Comparison of ENCODE assay signal across 8 cellular contexts in the genomic region with DNA sequence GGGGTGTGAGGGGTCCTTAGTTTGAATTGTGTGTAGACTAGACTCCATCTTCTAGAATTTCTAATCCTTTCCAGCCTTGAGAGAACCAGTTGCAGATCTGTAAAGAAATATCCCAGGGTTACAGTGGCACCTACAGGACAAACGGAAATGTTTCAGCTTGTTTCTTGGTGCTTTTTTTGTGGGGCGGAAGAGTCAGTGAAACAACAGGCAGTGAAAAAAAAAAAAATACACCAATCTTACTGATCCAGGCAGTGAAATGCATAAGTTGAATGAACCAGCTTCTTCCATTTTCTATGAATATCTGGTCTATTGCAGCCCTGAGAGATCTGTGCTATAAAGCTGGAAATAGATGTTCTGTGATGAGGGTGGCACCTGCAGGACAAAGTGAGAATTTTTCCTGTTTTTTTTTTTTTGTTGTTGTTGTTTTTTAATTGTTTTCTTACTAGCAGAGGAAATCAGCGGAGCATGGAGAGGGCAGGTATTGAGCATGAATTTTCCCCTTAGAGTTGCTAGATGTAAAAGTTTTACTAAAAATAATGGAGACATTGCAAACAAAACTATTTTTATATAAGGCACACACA.
DNase-seq lines count a peak whose midpoint lies in the region; ATAC-seq, FAIRE-seq and TF ChIP-seq lines count a peak whose summit lies in the region.

No MANE protein-coding gene starts in this region.

- FAIRE-seq in G401.6 (lab: Jason Lieb, UNC): peak; percentile 90
- FAIRE-seq in endometrium (lab: Jason Lieb, UNC): peak; percentile 85

- no peak overlapping the region for H3K4ac ChIP-seq in mesenchymal stem cell (ENCODE audit: low read depth in 1 of 2, low read length in 2 of 2)

- H3F3A ChIP-seq in PC-3 (ENCODE audit: low read length, unreplicated experiment): no peaks in the 10 kb centered on the region

- H2BK5ac ChIP-seq in mesenchymal stem cell (ENCODE audit: low read depth, low read length, poor library complexity, severe bottlenecking): no peak overlapping the region

- H3K79me1 ChIP-seq in mesenchymal stem cell (replicated peaks; ENCODE audit: low read length, poor library complexity, severe bottlenecking): no peaks in the 10 kb centered on the region

- no peaks in the 10 kb centered on the region for H3K9me3 ChIP-seq in PC-3 (ENCODE audit: low read length)
- H3K9me3 ChIP-seq in mesenchymal stem cell (ENCODE audit: control insufficient read depth, low read length): no peaks in the 10 kb centered on the region

- H3K27ac Mint-ChIP-seq in activated T-helper 1 cell treated with anti-CD3 and anti-CD28 coated beads, Interleukin-12 subunit alpha, Interleukin-12 subunit beta, Interleukin-2, Interleukin-4 antibody, amounts not matched to agents 30 ng/mL and 10 ng/mL and 1 ng/mL, durations not matched to agents 14 hours and 24 hours and 36 hours: no peak overlapping the region

- intact Hi-C loops in PC-3 (cut with micrococcal nuclease): no loop called here
- intact Hi-C loops in activated T-helper 1 cell treated with anti-CD3 and anti-CD28 coated beads, Interleukin-12 subunit alpha, Interleukin-12 subunit beta, Interleukin-2, Interleukin-4 antibody, amounts not matched to agents 30 ng/mL and 10 ng/mL and 1 ng/mL, durations not matched to agents 14 hours and 24 hours and 36 hours (cut with micrococcal nuclease): loop anchor here (1.0 kb wide), 2 partner anchors 163 to 179 kb away; no protein-coding TSS in a partner anchor

- H3K36me3 Mint-ChIP-seq in activated T-helper 1 cell treated with anti-CD3 and anti-CD28 coated beads, Interleukin-12 subunit alpha, Interleukin-12 subunit beta, Interleukin-2, Interleukin-4 antibody, amounts not matched to agents 30 ng/mL and 10 ng/mL and 1 ng/mL, durations not matched to agents 14 hours and 24 hours and 36 hours (ENCODE audit: low read depth): no peaks in the 10 kb centered on the region

- no peaks in the 10 kb centered on the region for H4K20me1 ChIP-seq in PC-3 (ENCODE audit: low read length)

- WGBS in mesenchymal stem cell: 0% methylated on average over 1 of the region's 3 CpGs

- H3K9me2 ChIP-seq in PC-3 (replicated peaks; ENCODE audit: low read length): no peaks in the 10 kb centered on the region

- H3K9me3 Mint-ChIP-seq in activated T-helper 1 cell treated with anti-CD3 and anti-CD28 coated beads, Interleukin-12 subunit alpha, Interleukin-12 subunit beta, Interleukin-2, Interleukin-4 antibody, amounts not matched to agents 30 ng/mL and 10 ng/mL and 1 ng/mL, durations not matched to agents 14 hours and 24 hours and 36 hours: no peaks in the 10 kb centered on the region

- no peak overlapping the region for H2BK15ac ChIP-seq in mesenchymal stem cell (ENCODE audit: low read depth, poor library complexity, severe bottlenecking)

- no peak overlapping the region for H3K14ac ChIP-seq in mesenchymal stem cell (ENCODE audit: low read length in 2 of 2)

- peak; percentile 67 for ATAC-seq in GM21717 (IDR thresholded peaks at IDR 0.05; ENCODE audit: unreplicated experiment)
- peak; percentile 12; the same call in 1 of the 2 replicates for ATAC-seq in PC-3

- H3K4me3 Mint-ChIP-seq in activated T-helper 1 cell treated with anti-CD3 and anti-CD28 coated beads, Interleukin-12 subunit alpha, Interleukin-12 subunit beta, Interleukin-2, Interleukin-4 antibody, amounts not matched to agents 30 ng/mL and 10 ng/mL and 1 ng/mL, durations not matched to agents 14 hours and 24 hours and 36 hours: no peak overlapping the region

- H3K4me2 ChIP-seq in PC-3 (ENCODE audit: low read length): peak overlapping the region; percentile 3
- H3K4me2 ChIP-seq in mesenchymal stem cell (ENCODE audit: low read length, poor library complexity, severe bottlenecking): peak overlapping the region; percentile 19

- H3K18ac ChIP-seq in mesenchymal stem cell (ENCODE audit: low read depth in 1 of 2, low read length in 2 of 2): no peak overlapping the region

- H2AK5ac ChIP-seq in mesenchymal stem cell (ENCODE audit: low read length, severe bottlenecking): no peak overlapping the region

- H2BK12ac ChIP-seq in mesenchymal stem cell (ENCODE audit: low read length in 2 of 2): no peak overlapping the region

- CTCF ChIA-PET in PC-3 (lab: Charles Lee): interaction anchor here (0.5 to 3.0 kb wide), 29 partner anchors 33 to 1238 kb away, joined by 3 to 51 read pairs (median 4); no protein-coding TSS in a partner anchor

- H3K36me3 ChIP-seq in PC-3 (ENCODE audit: low read depth, low read length): no peaks in the 10 kb centered on the region
- H3K36me3 ChIP-seq in mesenchymal stem cell (ENCODE audit: control insufficient read depth in 1 of 2, insufficient read depth in 2 of 2, low read depth in 1 of 2, low read length in 2 of 2): no peaks in the 10 kb centered on the region

- no peak overlapping the region for H4K8ac ChIP-seq in mesenchymal stem cell (ENCODE audit: low read length)

- POLR2A ChIA-PET in PC-3 (lab: Charles Lee; ENCODE audit: unreplicated experiment): interaction anchor here (0.6 to 0.7 kb wide), 2 partner anchors 183 to 215 kb away, joined by 3 to 6 read pairs; no protein-coding TSS in a partner anchor

- peak; percentile 80 for TF ChIP-seq CTCF in PC-3 (conservative IDR thresholded peaks at IDR 0.05; ENCODE audit: low read depth, low read length)

- DNase-seq in KBM-7: peak; percentile 78
- DNase-seq in PC-3: peak; percentile 51
- DNase-seq in mesenchymal stem cell: peak; percentile 75
- no peak for DNase-seq in activated T-helper 1 cell treated with anti-CD3 and anti-CD28 coated beads, Interleukin-12 subunit alpha, Interleukin-12 subunit beta, Interleukin-2, Interleukin-4 antibody, amounts not matched to agents 30 ng/mL and 10 ng/mL and 1 ng/mL, durations not matched to agents 14 hours and 24 hours and 36 hours (ENCODE audit: low spot score)
- no peak for DNase-seq in activated naive CD4-positive, alpha-beta T cell treated with anti-CD3 and anti-CD28 coated beads, Interleukin-2, amount 50 U/mL, for 16 hours

- H3K4me1 Mint-ChIP-seq in activated T-helper 1 cell treated with anti-CD3 and anti-CD28 coated beads, Interleukin-12 subunit alpha, Interleukin-12 subunit beta, Interleukin-2, Interleukin-4 antibody, amounts not matched to agents 30 ng/mL and 10 ng/mL and 1 ng/mL, durations not matched to agents 14 hours and 24 hours and 36 hours (ENCODE audit: low read depth): peaks cover 5% of the 10 kb centered on the region

- H3K4me3 ChIP-seq in PC-3 (ENCODE audit: low read length) (no peak overlapping the region; the same call in 1 of the 2 replicates), mesenchymal stem cell (ENCODE audit: insufficient read depth in 1 of 2, low read depth in 1 of 2, low read length in 2 of 2) (no peak overlapping the region)

- H2AFZ ChIP-seq in PC-3 (ENCODE audit: low read length): peak overlapping the region; percentile 39; the same call in 1 of the 2 replicates
- no peak overlapping the region for H2AFZ ChIP-seq in mesenchymal stem cell (ENCODE audit: low read depth, low read length)

- no peak overlapping the region for H3K23ac ChIP-seq in mesenchymal stem cell (ENCODE audit: low read length in 2 of 2)

- no peak overlapping the region for H3K9ac ChIP-seq in PC-3 (ENCODE audit: low read length)
- H3K9ac ChIP-seq in mesenchymal stem cell (ENCODE audit: low read length): no peak overlapping the region

- no peaks in the 10 kb centered on the region for H3K79me2 ChIP-seq in PC-3 (ENCODE audit: low read length)

- no TSS peak for BruUV-seq in PC-3 (replicated peaks; lab: Mats Ljungman, UMichigan)

- H3K27ac ChIP-seq in PC-3 (ENCODE audit: low read length) (no peak overlapping the region), mesenchymal stem cell (ENCODE audit: low read length, poor library complexity, severe bottlenecking) (no peak overlapping the region)

- in situ Hi-C loops in KBM-7 (cut with MboI; ENCODE audit: low pct_unique_long_range_greater_than_20kb, low sequenced_read_pairs): loop anchor here (10.0 kb wide), 1 partner anchor 156 kb away; no protein-coding TSS in a partner anchor

- H2BK120ac ChIP-seq in mesenchymal stem cell (ENCODE audit: low read depth, low read length): no peak overlapping the region

- no peak overlapping the region for H4K91ac ChIP-seq in mesenchymal stem cell (ENCODE audit: low read length)

- peaks cover 2% of the 10 kb centered on the region for H3K27me3 Mint-ChIP-seq in activated T-helper 1 cell treated with anti-CD3 and anti-CD28 coated beads, Interleukin-12 subunit alpha, Interleukin-12 subunit beta, Interleukin-2, Interleukin-4 antibody, amounts not matched to agents 30 ng/mL and 10 ng/mL and 1 ng/mL, durations not matched to agents 14 hours and 24 hours and 36 hours (ENCODE audit: insufficient read depth)

- H3K4me1 ChIP-seq in PC-3 (ENCODE audit: insufficient read depth, low read length) (peaks cover 17% of the 10 kb centered on the region), mesenchymal stem cell (ENCODE audit: control insufficient read depth, insufficient read depth, low read depth, low read length) (no peaks in the 10 kb centered on the region)

- H3K27me3 ChIP-seq in PC-3 (ENCODE audit: low read length): peaks cover 11% of the 10 kb centered on the region; the same call in 1 of the 2 replicates
- no peaks in the 10 kb centered on the region for H3K27me3 ChIP-seq in mesenchymal stem cell (ENCODE audit: control insufficient read depth in 1 of 2, insufficient read depth in 1 of 2, low read length in 2 of 2)

Comparison
In these comparisons a context has a peak if more than half of its experiments do, and no peak if none do; other contexts are left out.
1. DNase-seq: peak in KBM-7 (single experiment), PC-3 (single experiment) and mesenchymal stem cell (single experiment); none in activated T-helper 1 cell treated with anti-CD3 and anti-CD28 coated beads, Interleukin-12 subunit alpha, Interleukin-12 subunit beta, Interleukin-2, Interleukin-4 antibody, amounts not matched to agents 30 ng/mL and 10 ng/mL and 1 ng/mL, durations not matched to agents 14 hours and 24 hours and 36 hours (single experiment) and activated naive CD4-positive, alpha-beta T cell treated with anti-CD3 and anti-CD28 coated beads, Interleukin-2, amount 50 U/mL, for 16 hours (single experiment).